Comparison of ENCODE assay signal across 30 cellular contexts in genomic region chr3:70728311-70728710, GRCh38.
DNase-seq lines count a peak whose midpoint lies in the region; ATAC-seq and TF ChIP-seq lines count a peak whose summit lies in the region.
"Had no signal": no experiment of that assay in that cellular context is flagged by ENCODE, and none has a peak within 500 bp of the region (broad histone marks: within the 10 kb centered on the region; RNA-seq: fewer than 3 reads in every experiment).

No MANE protein-coding gene starts in this region.

- in situ Hi-C loops in Caki2 (cut with HindIII; ENCODE audit: low pct_unique_long_range_greater_than_20kb, low sequenced_read_pairs), result no loop called here

- H3K27ac Mint-ChIP-seq in HFFc6, result no peak overlapping the region
- H3K27ac Mint-ChIP-seq: brain; CD4-positive, CD25-positive, alpha-beta regulatory T cell; memory B cell had no signal

- no peaks in the 10 kb centered on the region for H3K9me3 Mint-ChIP-seq in HFFc6

- ATAC-seq in stimulated activated naive CD8-positive, alpha-beta T cell treated with anti-CD3 and anti-CD28 coated beads, Interleukin-15, Interleukin-2, amounts not matched to agents 100 U/mL and 50 U/mL, for 24 hours, result no peak
- ATAC-seq: GM12878, HCT116, left lung, pancreas had no signal

- no peak overlapping the region for H3K4me3 Mint-ChIP-seq in HFFc6
- H3K4me3 Mint-ChIP-seq: brain; CD4-positive, CD25-positive, alpha-beta regulatory T cell; memory B cell; neural crest cell had no signal

- DNase-seq in Caki2 (ENCODE audit: low read depth) (peak; percentile 22), HFFc6 (peak; percentile 48), choroid plexus epithelial cell (ENCODE audit: low read depth) (peak; percentile 54), iris pigment epithelial cell (ENCODE audit: low read depth) (peak; percentile 33), NCI-H446 (lab: John Stamatoyannopoulos, UW) (no peak), NCI-H1694 treated with DMSO at 0.1 percent for 48 hours (lab: John Stamatoyannopoulos, UW) (no peak), SIG-M5 (lab: John Stamatoyannopoulos, UW) (no peak)
- DNase-seq in stimulated activated naive CD8-positive, alpha-beta T cell treated with anti-CD3 and anti-CD28 coated beads, Interleukin-15, Interleukin-2, amounts not matched to agents 100 U/mL and 50 U/mL, for 24 hours, result no peak
- DNase-seq: activated CD4-positive, alpha-beta T cell treated with anti-CD3 and anti-CD28 coated beads, Interleukin-2, amount 50 U/mL, for 48 hours; activated CD4-positive, CD25-positive, alpha-beta regulatory T cell treated with anti-CD3 and anti-CD28 coated beads, Interleukin-2, amount 50 U/mL, for 72 hours; activated naive CD4-positive, alpha-beta T cell; CD4-positive, CD25-positive, alpha-beta regulatory T cell; esophagus squamous epithelium; islet precursor cell; left lung; NCI-H1105 treated with DMSO at 0.1 percent for 48 hours; NCI-H1930; NCI-H2171 treated with DMSO at 0.1 percent for 48 hours; NCI-H526; pancreas; PC-9; Right ventricle myocardium superior; stimulated activated naive CD4-positive, alpha-beta T cell; T-helper 2 cell; uterus had no signal

- no peaks in the 10 kb centered on the region for H3K27me3 Mint-ChIP-seq in HFFc6 (ENCODE audit: insufficient read depth)

- TF ChIP-seq CTCF in HFFc6 (IDR thresholded peaks at IDR 0.05) (no peak), choroid plexus epithelial cell (conservative IDR thresholded peaks at IDR 0.05; ENCODE audit: low read depth, low read length) (no peak)

- no peaks in the 10 kb centered on the region for H3K36me3 Mint-ChIP-seq in HFFc6 (ENCODE audit: low read depth)
- H3K36me3 Mint-ChIP-seq: brain; CD4-positive, CD25-positive, alpha-beta regulatory T cell; memory B cell had no signal

- H3K4me3 ChIP-seq in choroid plexus epithelial cell (ENCODE audit: low read depth, low read length), result no peak overlapping the region
- H3K4me3 ChIP-seq: esophagus squamous epithelium, GM12878, left lung, pancreas, PC-9, uterus had no signal

- peaks cover 47% of the 10 kb centered on the region for H3K4me1 Mint-ChIP-seq in HFFc6 (ENCODE audit: low read depth)
- H3K4me1 Mint-ChIP-seq: brain; CD4-positive, CD25-positive, alpha-beta regulatory T cell; memory B cell; neural crest cell had no signal

Comparison
In these comparisons a context has a peak if more than half of its experiments do, and no peak if none do; other contexts are left out.
1. DNase-seq: peak in Caki2 (single experiment), HFFc6 (single experiment), choroid plexus epithelial cell (single experiment) and iris pigment epithelial cell (single experiment); none in NCI-H446 (0 of 2), NCI-H1694 treated with DMSO at 0.1 percent for 48 hours (single experiment), SIG-M5 (single experiment) and stimulated activated naive CD8-positive, alpha-beta T cell treated with anti-CD3 and anti-CD28 coated beads, Interleukin-15, Interleukin-2, amounts not matched to agents 100 U/mL and 50 U/mL, for 24 hours (single experiment).